ENCODE assay signal across 23 cellular contexts in genomic region chr6:48183816-48184215, GRCh38.
DNase-seq lines count a peak whose midpoint lies in the region; ATAC-seq, FAIRE-seq and TF ChIP-seq lines count a peak whose summit lies in the region.
"Had no signal": no experiment of that assay in that cellular context is flagged by ENCODE, and none has a peak within 500 bp of the region (broad histone marks: within the 10 kb centered on the region; RNA-seq: fewer than 3 reads in every experiment).

No MANE protein-coding gene starts in this region.

- no peaks in the 10 kb centered on the region for H3K27me3 ChIP-seq in adipocyte (replicated peaks; ENCODE audit: control insufficient read depth, insufficient read depth, low read length)
- no peaks in the 10 kb centered on the region for H3K27me3 ChIP-seq in fibroblast of lung (ENCODE audit: control insufficient read depth, insufficient read depth, low read length)

- TF ChIP-seq CTCF in fibroblast of lung (conservative IDR thresholded peaks at IDR 0.05 in 1 of 2, IDR thresholded peaks at IDR 0.05 in 1 of 2; ENCODE audit: low read depth in 1 of 2, low read length in 2 of 2) = no peak

- no peak overlapping the region for H3K9ac ChIP-seq in adipocyte (ENCODE audit: low read length)
- no peak overlapping the region for H3K9ac ChIP-seq in fibroblast of lung (ENCODE audit: insufficient read depth, low read length)
- H3K9ac ChIP-seq: KMS-11 had no signal

- H3K36me3 ChIP-seq in adipocyte (ENCODE audit: control insufficient read depth, insufficient read depth, low read length, severe bottlenecking) (no peaks in the 10 kb centered on the region), fibroblast of lung (ENCODE audit: control insufficient read depth, insufficient read depth, low read length) (no peaks in the 10 kb centered on the region)

- no peaks in the 10 kb centered on the region for H3K79me2 ChIP-seq in fibroblast of lung (ENCODE audit: control insufficient read depth, insufficient read depth, low read length)

- H3K27ac ChIP-seq in fibroblast of lung (ENCODE audit: insufficient read depth, low read length) = no peak overlapping the region
- H3K27ac ChIP-seq: A549, C4-2B, KMS-11, RWPE1 had no signal

- H2AFZ ChIP-seq in fibroblast of lung (ENCODE audit: low read length) = no peak overlapping the region

- no peak for ATAC-seq in HG03039 (IDR thresholded peaks at IDR 0.05; ENCODE audit: unreplicated experiment)
- ATAC-seq: A549; CD8-positive, alpha-beta T cell had no signal

- FAIRE-seq in H54 (lab: Jason Lieb, UNC) = peak; percentile 20
- FAIRE-seq: A549, GM12891, H1 had no signal

- peak overlapping the region; percentile 23 for H3K4me3 ChIP-seq in adipocyte (ENCODE audit: low read length)
- H3K4me3 ChIP-seq in fibroblast of lung (replicated peaks in 1 of 4; ENCODE audit: control extremely low read depth in 1 of 4, insufficient read depth in 1 of 4, low read depth in 3 of 4, low read length in 4 of 4) = no peak overlapping the region
- H3K4me3 ChIP-seq: A549 had no signal

- no peaks in the 10 kb centered on the region for H4K20me1 ChIP-seq in fibroblast of lung (ENCODE audit: control insufficient read depth, extremely low read depth, insufficient read depth, low read length)

- no peak for TF ChIP-seq POLR2A in H54 (IDR thresholded peaks at IDR 0.05; ENCODE audit: low read depth, low read length)

- no peak overlapping the region for H3K4me2 ChIP-seq in fibroblast of lung (ENCODE audit: extremely low read depth, insufficient read depth, low read length)
- H3K4me2 ChIP-seq: A549, KMS-11 had no signal

- H3K4me1 ChIP-seq in adipocyte (ENCODE audit: control insufficient read depth, insufficient read depth, low read length) (peaks cover 30% of the 10 kb centered on the region), fibroblast of lung (ENCODE audit: control insufficient read depth, extremely low read depth, insufficient read depth, low read length) (no peaks in the 10 kb centered on the region)
- H3K4me1 ChIP-seq: A549, Caco-2 had no signal

- no peaks in the 10 kb centered on the region for H3K9me3 ChIP-seq in adipocyte (ENCODE audit: control insufficient read depth, low read length)
- H3K9me3 ChIP-seq in fibroblast of lung (ENCODE audit: control insufficient read depth, insufficient read depth, low read depth, low read length) = no peaks in the 10 kb centered on the region
- H3K9me3 ChIP-seq: A549, Caco-2 had no signal

- DNase-seq in H54 (ENCODE audit: insufficient read length, low spot score) (no peak), adipocyte (ENCODE audit: low read depth) (peak; percentile 54), fibroblast of lung (ENCODE audit: low read depth in 2 of 2) (peak; percentile 11 to 19), myocyte (ENCODE audit: low read depth) (peak; percentile 13), NCI-H69 (lab: John Stamatoyannopoulos, UW) (no peak), ureter (ENCODE audit: low spot score) (no peak), NCI-H82 (lab: John Stamatoyannopoulos, UW) (no peak)
- DNase-seq: Caco-2; CD8-positive, alpha-beta T cell; DMS 273 treated with DMSO at 0.1 percent for 48 hours; DMS79; GF-D8; MM.1S; NCI-H2029; NCI-H526; SHP77 had no signal

Comparison
In these comparisons a context has a peak if more than half of its experiments do, and no peak if none do; other contexts are left out.
1. DNase-seq: peak in adipocyte (single experiment), fibroblast of lung (2 of 2) and myocyte (single experiment); none in H54 (single experiment), NCI-H69 (single experiment), ureter (single experiment) and NCI-H82 (single experiment).